In genomic region chr2:231554748-231555545, GRCh38 we compare ENCODE assay signal across 9 cellular contexts. TPM values are rescaled to one million over a fixed set of nuclear protein-coding genes. Genes with fewer than 3 reads are reported as not detected.
A peak's percentile ranks its signal among the peaks of the same experiment; 100 is the strongest.
DNase-seq lines count a peak whose midpoint lies in the region; ATAC-seq, FAIRE-seq and TF ChIP-seq lines count a peak whose summit lies in the region.
"Had no signal": no experiment of that assay in that cellular context is flagged by ENCODE, and none has a peak within 500 bp of the region (broad histone marks: within the 10 kb centered on the region; RNA-seq: fewer than 3 reads in every experiment).

No MANE protein-coding gene starts in this region.

- no peak overlapping the region for H3K9ac ChIP-seq in muscle layer of colon (ENCODE audit: low read length)

- H3K9me3 ChIP-seq in muscle layer of colon (ENCODE audit: low read length), result no peaks in the 10 kb centered on the region

- H3K27ac Mint-ChIP-seq in stimulated activated naive CD8-positive, alpha-beta T cell treated with anti-CD3 and anti-CD28 coated beads, Interleukin-15, amount 100 ng/mL, for 72 hours, result peak overlapping the region in 1 of 2 donors; percentile 3

- no peaks in the 10 kb centered on the region for H3K27me3 ChIP-seq in muscle layer of colon (ENCODE audit: control insufficient read depth in 1 of 2, insufficient read depth in 2 of 2, low read length in 2 of 2)

- H3K27ac ChIP-seq in cingulate gyrus (ENCODE audit: low read depth, low read length) (peak overlapping the region; percentile 47), muscle layer of colon (ENCODE audit: low read depth, low read length) (peak overlapping the region; percentile 35)

- peaks cover 13 to 14% of the 10 kb centered on the region in 2 donors for H3K9me3 Mint-ChIP-seq in stimulated activated naive CD8-positive, alpha-beta T cell treated with anti-CD3 and anti-CD28 coated beads, Interleukin-15, amount 100 ng/mL, for 72 hours

- no peak for ATAC-seq in stimulated activated naive CD8-positive, alpha-beta T cell treated with anti-CD3 and anti-CD28 coated beads, Interleukin-15, Interleukin-2, amounts not matched to agents 100 U/mL and 50 U/mL, for 24 hours
- ATAC-seq in stimulated activated naive CD8-positive, alpha-beta T cell treated with anti-CD3 and anti-CD28 coated beads, Interleukin-15, amount 100 ng/mL, for 72 hours, result no peak

- peak; percentile 11 for DNase-seq in stimulated activated naive CD8-positive, alpha-beta T cell treated with anti-CD3 and anti-CD28 coated beads, Interleukin-15, Interleukin-2, amounts not matched to agents 100 U/mL and 50 U/mL, for 24 hours
- no peak for DNase-seq in stimulated activated naive CD8-positive, alpha-beta T cell treated with anti-CD3 and anti-CD28 coated beads, Interleukin-15, amount 100 ng/mL, for 72 hours
- DNase-seq in NCI-H2107 (lab: John Stamatoyannopoulos, UW), result no peak
- DNase-seq in stimulated activated CD4-positive, alpha-beta T cell treated with anti-CD3 and anti-CD28 coated beads, Interleukin-12 subunit alpha, Interleukin-12 subunit beta, amount 100 ng/mL, for 4 hours, result no peak
- DNase-seq in cerebellum (ENCODE audit: low spot score), result no peak
- DNase-seq in H54 (ENCODE audit: insufficient read length, low spot score), result no peak

- no peak for FAIRE-seq in H54 (lab: Jason Lieb, UNC)
- FAIRE-seq: islet of Langerhans had no signal

- H3K4me3 ChIP-seq in muscle layer of colon (ENCODE audit: low read depth in 1 of 2, low read length in 2 of 2), result peak overlapping the region; percentile 17 to 32

- no peak overlapping the region for H3K4me3 Mint-ChIP-seq in stimulated activated naive CD8-positive, alpha-beta T cell treated with anti-CD3 and anti-CD28 coated beads, Interleukin-15, amount 100 ng/mL, for 72 hours

- peaks cover 9% of the 10 kb centered on the region for H3K4me1 ChIP-seq in muscle layer of colon (ENCODE audit: insufficient read depth, low read length)

- no peak for TF ChIP-seq POLR2A in H54 (IDR thresholded peaks at IDR 0.05; ENCODE audit: low read depth, low read length)

- H3K27me3 Mint-ChIP-seq in stimulated activated naive CD8-positive, alpha-beta T cell treated with anti-CD3 and anti-CD28 coated beads, Interleukin-15, amount 100 ng/mL, for 72 hours, result no peaks in the 10 kb centered on the region

- H3K4me1 Mint-ChIP-seq in stimulated activated naive CD8-positive, alpha-beta T cell treated with anti-CD3 and anti-CD28 coated beads, Interleukin-15, amount 100 ng/mL, for 72 hours, result peaks cover 20% of the 10 kb centered on the region

- H3K36me3 ChIP-seq in muscle layer of colon (ENCODE audit: insufficient read depth, low read length), result no peaks in the 10 kb centered on the region

RNA-seq across cellular contexts. Expression of gene NMUR1, which starts 24.7 kb away (rescaled TPM):
- 0.73 TPM for total RNA-seq in cerebellum

RNA-seq across cellular contexts. Expression of gene TEX44, which starts 37.7 kb away (rescaled TPM):
- not detected for total RNA-seq in cerebellum
